Comparison of ENCODE assay signal across 8 cellular contexts in genomic region chr1:230208619-230209261, GRCh38.
DNase-seq lines count a peak whose midpoint lies in the region; ATAC-seq and TF ChIP-seq lines count a peak whose summit lies in the region.

No MANE protein-coding gene starts in this region.

- peak overlapping the region in 47 of 59 donors; percentile 1 to 83 (median 44) for H3K27ac ChIP-seq in dorsolateral prefrontal cortex

- peaks cover 77% of the 10 kb centered on the region for H3K4me1 Mint-ChIP-seq in stimulated activated memory B cell treated with anti-CD40 and anti-IgM and Interleukin-4, amounts not matched to agents 10 μg/mL and 1 μg/mL and 100 μg/mL, for 72 hours

- no peaks in the 10 kb centered on the region; the same call in 1 of the 2 replicates for H3K36me3 ChIP-seq in H7 (replicated peaks; ENCODE audit: control insufficient read depth, insufficient read depth, low read length)

- DNase-seq in activated naive CD4-positive, alpha-beta T cell treated with Interleukin-2 at 50 U/mL for 16 hours: peak; percentile 54
- no peak for DNase-seq in activated naive CD4-positive, alpha-beta T cell (lab: John Stamatoyannopoulos, UW)
- no peak for DNase-seq in dorsolateral prefrontal cortex
- DNase-seq in H7: no peak
- no peak for DNase-seq in D341Med (ENCODE audit: low spot score)
- no peak for DNase-seq in AG08396 (ENCODE audit: low spot score)

- H3K4me3 Mint-ChIP-seq in stimulated activated memory B cell treated with anti-CD40 and anti-IgM and Interleukin-4, amounts not matched to agents 10 μg/mL and 1 μg/mL and 100 μg/mL, for 72 hours: peak overlapping the region; percentile 46

- TF ChIP-seq CTCF in dorsolateral prefrontal cortex (IDR thresholded peaks at IDR 0.05 in 54 of 56, conservative IDR thresholded peaks at IDR 0.05 in 2 of 56; ENCODE audit: low read depth in 1 of 56, partially characterized antibody in 56 of 56): no peak

- no peaks in the 10 kb centered on the region for H3K27me3 Mint-ChIP-seq in stimulated activated memory B cell treated with anti-CD40 and anti-IgM and Interleukin-4, amounts not matched to agents 10 μg/mL and 1 μg/mL and 100 μg/mL, for 72 hours

- intact Hi-C loops in dorsolateral prefrontal cortex (cut with DNase I): no loop called here

- no peaks in the 10 kb centered on the region for H3K9me3 Mint-ChIP-seq in stimulated activated memory B cell treated with anti-CD40 and anti-IgM and Interleukin-4, amounts not matched to agents 10 μg/mL and 1 μg/mL and 100 μg/mL, for 72 hours

- peak overlapping the region; percentile 83 for H3K27ac Mint-ChIP-seq in stimulated activated memory B cell treated with anti-CD40 and anti-IgM and Interleukin-4, amounts not matched to agents 10 μg/mL and 1 μg/mL and 100 μg/mL, for 72 hours

- peaks cover 27% of the 10 kb centered on the region for H3K36me3 Mint-ChIP-seq in stimulated activated memory B cell treated with anti-CD40 and anti-IgM and Interleukin-4, amounts not matched to agents 10 μg/mL and 1 μg/mL and 100 μg/mL, for 72 hours

- H3K27me3 ChIP-seq in dorsolateral prefrontal cortex (no peaks in the 10 kb centered on the region), H7 (ENCODE audit: control insufficient read depth, insufficient read depth, low read length) (no peaks in the 10 kb centered on the region)

- ATAC-seq in HG03457 (IDR thresholded peaks at IDR 0.05; ENCODE audit: unreplicated experiment): peak; percentile 54
- ATAC-seq in stimulated activated memory B cell treated with anti-CD40 and anti-IgM and Interleukin-4, amounts not matched to agents 10 μg/mL and 1 μg/mL and 100 μg/mL, for 72 hours: peak; percentile 82

- H3K4me3 ChIP-seq in dorsolateral prefrontal cortex: no peak overlapping the region
- no peak overlapping the region for H3K4me3 ChIP-seq in H7 (ENCODE audit: insufficient read depth, low read depth, low read length)
